ENCODE assay signal across 28 cellular contexts in the genomic region with DNA sequence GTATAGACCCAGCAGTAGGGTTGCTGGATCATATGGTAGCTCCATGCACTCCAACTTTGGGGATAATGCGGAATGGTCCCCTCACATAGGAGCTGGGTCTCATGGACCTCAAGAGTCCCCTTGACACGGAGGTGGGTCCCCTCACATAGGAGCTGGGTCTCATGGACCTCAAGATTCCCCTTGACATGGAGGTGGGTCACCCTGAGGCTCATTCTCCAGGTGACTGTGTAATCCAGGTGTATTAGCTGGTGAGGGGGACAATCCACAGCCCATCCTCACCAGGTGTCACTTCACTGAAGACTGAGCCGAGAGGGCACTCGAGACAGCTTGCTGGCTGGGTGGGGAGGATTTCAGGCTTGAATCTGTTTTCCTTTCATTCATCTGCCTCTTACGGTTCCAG.
DNase-seq lines count a peak whose midpoint lies in the region; ATAC-seq and TF ChIP-seq lines count a peak whose summit lies in the region.
"Had no signal": no experiment of that assay in that cellular context is flagged by ENCODE, and none has a peak within 500 bp of the region (broad histone marks: within the 10 kb centered on the region; RNA-seq: fewer than 3 reads in every experiment).

No MANE protein-coding gene starts in this region.

- H3K4me1 Mint-ChIP-seq in activated CD8-positive, alpha-beta memory T cell treated with anti-CD3 and anti-CD28 coated beads, Interleukin-2, amount 10 ng/mL, durations not matched to agents 7 days and 5 days: no peaks in the 10 kb centered on the region
- H3K4me1 Mint-ChIP-seq in activated CD4-positive, alpha-beta memory T cell treated with anti-CD3 and anti-CD28 coated beads for 36 hours (ENCODE audit: low read depth): no peaks in the 10 kb centered on the region
- H3K4me1 Mint-ChIP-seq: B cell had no signal

- H3K36me3 ChIP-seq in heart right ventricle (no peaks in the 10 kb centered on the region), suprapubic skin (no peaks in the 10 kb centered on the region)
- H3K36me3 ChIP-seq: MG63 had no signal

- ATAC-seq in activated CD8-positive, alpha-beta memory T cell treated with anti-CD3 and anti-CD28 coated beads, Interleukin-2, amount 10 ng/mL, durations not matched to agents 7 days and 5 days: no peak
- ATAC-seq in Right ventricle myocardium superior (ENCODE audit: poor library complexity): no peak
- ATAC-seq in heart right ventricle: no peak
- no peak for ATAC-seq in left lobe of liver
- no peak for ATAC-seq in HG03097 (IDR thresholded peaks at IDR 0.05; ENCODE audit: low FRiP score, unreplicated experiment)
- ATAC-seq: CD8-positive, alpha-beta T cell; GM12878; Panc1 had no signal

- TF ChIP-seq POLR2A in suprapubic skin (IDR thresholded peaks at IDR 0.05): no peak

- H3K36me3 Mint-ChIP-seq in activated CD8-positive, alpha-beta memory T cell treated with anti-CD3 and anti-CD28 coated beads, Interleukin-2, amount 10 ng/mL, durations not matched to agents 7 days and 5 days: no peaks in the 10 kb centered on the region
- no peaks in the 10 kb centered on the region for H3K36me3 Mint-ChIP-seq in activated CD4-positive, alpha-beta memory T cell treated with anti-CD3 and anti-CD28 coated beads for 36 hours
- H3K36me3 Mint-ChIP-seq: CD8-positive, alpha-beta T cell had no signal

- no peaks in the 10 kb centered on the region for H3K9me3 ChIP-seq in heart right ventricle
- no peaks in the 10 kb centered on the region for H3K9me3 ChIP-seq in suprapubic skin
- H3K9me3 ChIP-seq: Caco-2, MG63 had no signal

- TF ChIP-seq EP300 in suprapubic skin (IDR thresholded peaks at IDR 0.05): no peak

- CTCF ChIA-PET in activated CD8-positive, alpha-beta memory T cell treated with anti-CD3 and anti-CD28 coated beads, Interleukin-2, amount 10 ng/mL, durations not matched to agents 7 days and 5 days (lab: Charles Lee): interaction anchor here (3.4 kb wide), 1 partner anchor 15 kb away, joined by 15 read pairs; no protein-coding TSS in a partner anchor
- CTCF ChIA-PET in activated CD4-positive, alpha-beta memory T cell treated with anti-CD3 and anti-CD28 coated beads for 36 hours (lab: Charles Lee): interaction anchor here (1.2 to 2.6 kb wide), 3 partner anchors 8 to 15 kb away, joined by 3 to 8 read pairs (median 7); no protein-coding TSS in a partner anchor

- no peak overlapping the region for H3K27ac Mint-ChIP-seq in activated CD8-positive, alpha-beta memory T cell treated with anti-CD3 and anti-CD28 coated beads, Interleukin-2, amount 10 ng/mL, durations not matched to agents 7 days and 5 days
- no peak overlapping the region for H3K27ac Mint-ChIP-seq in activated CD4-positive, alpha-beta memory T cell treated with anti-CD3 and anti-CD28 coated beads for 36 hours
- H3K27ac Mint-ChIP-seq: B cell; CD8-positive, alpha-beta T cell had no signal

- intact Hi-C loops in Right ventricle myocardium superior (cut with DNase I): no loop called here
- intact Hi-C loops in heart right ventricle (cut with DNase I): no loop called here
- intact Hi-C loops in activated CD4-positive, alpha-beta memory T cell treated with anti-CD3 and anti-CD28 coated beads for 36 hours (cut with micrococcal nuclease): no loop called here

- H3K4me3 ChIP-seq in heart right ventricle (no peak overlapping the region), suprapubic skin (no peak overlapping the region)
- H3K4me3 ChIP-seq: GM12878, GM23248, MG63 had no signal

- H3K4me3 Mint-ChIP-seq in activated CD8-positive, alpha-beta memory T cell treated with anti-CD3 and anti-CD28 coated beads, Interleukin-2, amount 10 ng/mL, durations not matched to agents 7 days and 5 days: no peak overlapping the region
- no peak overlapping the region for H3K4me3 Mint-ChIP-seq in activated CD4-positive, alpha-beta memory T cell treated with anti-CD3 and anti-CD28 coated beads for 36 hours
- H3K4me3 Mint-ChIP-seq: B cell; CD8-positive, alpha-beta T cell; H9 had no signal

- WGBS in heart right ventricle, 2 donors: 87 to 90% methylated on average over 5 of the region's 5 CpGs
- WGBS in suprapubic skin: 91% methylated on average over 5 of the region's 5 CpGs

- TF ChIP-seq CTCF in heart right ventricle (IDR thresholded peaks at IDR 0.05) (no peak), suprapubic skin (IDR thresholded peaks at IDR 0.05) (no peak)

- no peak overlapping the region for H3K27ac ChIP-seq in heart right ventricle
- H3K27ac ChIP-seq in suprapubic skin: no peak overlapping the region
- H3K27ac ChIP-seq: 22Rv1, C4-2B, GM23248, RWPE1 had no signal

- H3K27me3 ChIP-seq in heart right ventricle (peaks cover 0 to 3% (median 0%) of the 10 kb centered on the region in 7 donors), suprapubic skin (no peaks in the 10 kb centered on the region)
- H3K27me3 ChIP-seq: MG63 had no signal

- H3K9me3 Mint-ChIP-seq in activated CD8-positive, alpha-beta memory T cell treated with anti-CD3 and anti-CD28 coated beads, Interleukin-2, amount 10 ng/mL, durations not matched to agents 7 days and 5 days (ENCODE audit: low read depth): no peaks in the 10 kb centered on the region
- no peaks in the 10 kb centered on the region for H3K9me3 Mint-ChIP-seq in activated CD4-positive, alpha-beta memory T cell treated with anti-CD3 and anti-CD28 coated beads for 36 hours
- H3K9me3 Mint-ChIP-seq: CD8-positive, alpha-beta T cell; H9 had no signal

- H3K27me3 Mint-ChIP-seq in activated CD8-positive, alpha-beta memory T cell treated with anti-CD3 and anti-CD28 coated beads, Interleukin-2, amount 10 ng/mL, durations not matched to agents 7 days and 5 days: no peaks in the 10 kb centered on the region
- H3K27me3 Mint-ChIP-seq in activated CD4-positive, alpha-beta memory T cell treated with anti-CD3 and anti-CD28 coated beads for 36 hours: no peaks in the 10 kb centered on the region

- peak; percentile 29 for DNase-seq in activated CD8-positive, alpha-beta memory T cell treated with anti-CD3 and anti-CD28 coated beads, Interleukin-2, amount 50 U/mL, for 48 hours
- no peak for DNase-seq in activated CD8-positive, alpha-beta memory T cell treated with anti-CD3 and anti-CD28 coated beads, Interleukin-2, amount 10 ng/mL, durations not matched to agents 7 days and 5 days
- DNase-seq in Right ventricle myocardium superior (peak; percentile 6), heart right ventricle (no peak), left lobe of liver (ENCODE audit: low spot score) (peak; percentile 22), suprapubic skin (ENCODE audit: low spot score in 2 of 2) (peak; percentile 9 to 41)
- no peak for DNase-seq in activated CD4-positive, alpha-beta memory T cell treated with anti-CD3 and anti-CD28 coated beads for 36 hours
- DNase-seq: CD8-positive, alpha-beta T cell; DMS 273 treated with DMSO at 0.1 percent for 48 hours; DMS79; EL; GDM1; GM23248; H9; KBM-7; MG63; NCI-H1694; NCI-H2029 treated with DMSO at 0.1 percent for 48 hours; NCI-H526 treated with DMSO at 0.1 percent for 48 hours; SIG-M5 had no signal

- POLR2A ChIA-PET in activated CD4-positive, alpha-beta memory T cell treated with anti-CD3 and anti-CD28 coated beads for 36 hours (lab: Charles Lee): no interaction called here

- H3K4me1 ChIP-seq in heart right ventricle: no peaks in the 10 kb centered on the region
- peaks cover 11% of the 10 kb centered on the region for H3K4me1 ChIP-seq in suprapubic skin
- H3K4me1 ChIP-seq: Caco-2 had no signal

Comparison
In these comparisons a context has a peak if more than half of its experiments do, and no peak if none do; other contexts are left out.
1. DNase-seq: peak in activated CD8-positive, alpha-beta memory T cell treated with anti-CD3 and anti-CD28 coated beads, Interleukin-2, amount 50 U/mL, for 48 hours (single experiment), Right ventricle myocardium superior (single experiment), left lobe of liver (single experiment) and suprapubic skin (2 of 2); none in activated CD8-positive, alpha-beta memory T cell treated with anti-CD3 and anti-CD28 coated beads, Interleukin-2, amount 10 ng/mL, durations not matched to agents 7 days and 5 days (single experiment), heart right ventricle (0 of 2) and activated CD4-positive, alpha-beta memory T cell treated with anti-CD3 and anti-CD28 coated beads for 36 hours (single experiment).